In the genomic region with DNA sequence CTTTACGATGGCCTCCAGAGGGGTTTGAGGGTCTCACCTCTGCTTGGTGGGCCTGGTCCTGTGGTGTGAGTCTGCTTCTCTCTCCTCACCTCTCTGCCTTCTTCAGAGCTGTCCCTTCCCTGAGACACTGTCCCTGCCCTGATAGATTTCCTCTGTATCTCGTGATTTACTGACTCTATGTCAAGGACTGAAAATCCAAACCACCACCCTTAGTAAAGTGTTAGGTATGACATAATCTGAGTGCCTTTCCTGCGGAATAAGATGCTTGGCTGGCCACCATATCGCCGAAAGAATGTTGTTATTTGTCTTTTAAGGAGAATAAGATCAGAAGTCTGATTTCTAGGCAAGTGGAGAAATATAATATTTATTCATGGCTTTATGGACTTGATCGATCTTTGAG, we compare ENCODE assay signal across 24 cellular contexts. TPM values are rescaled to one million over a fixed set of nuclear protein-coding genes. Genes with fewer than 3 reads are reported as not detected.
A peak's percentile ranks its signal among the peaks of the same experiment; 100 is the strongest.
DNase-seq lines count a peak whose midpoint lies in the region; ATAC-seq, FAIRE-seq and TF ChIP-seq lines count a peak whose summit lies in the region.
"Had no signal": no experiment of that assay in that cellular context is flagged by ENCODE, and none has a peak within 500 bp of the region (broad histone marks: within the 10 kb centered on the region; RNA-seq: fewer than 3 reads in every experiment).

No MANE protein-coding gene starts in this region.

- ATAC-seq in HepG2: no peak
- ATAC-seq: GM23338 had no signal

- peaks cover 9 to 81% (median 45%) of the 10 kb centered on the region in 4 donors for H3K4me1 ChIP-seq in liver (ENCODE audit: control insufficient read depth in 4 of 4, insufficient read depth in 4 of 4, low read length in 3 of 4)
- H3K4me1 ChIP-seq in HepG2 (ENCODE audit: insufficient read depth, low read length): peaks cover 57% of the 10 kb centered on the region
- H3K4me1 ChIP-seq in thyroid gland: peaks cover 18 to 29% of the 10 kb centered on the region in 2 donors
- no peaks in the 10 kb centered on the region for H3K4me1 ChIP-seq in tibial artery
- H3K4me1 ChIP-seq: HAP-1 had no signal

- POLR2A ChIA-PET in HepG2 (lab: Yijun Ruan, JAX): interaction anchor here (6.4 kb wide), 1 partner anchor 9 kb away, joined by 65 read pairs; a partner anchor contains a TSS

- H3K4me3 Mint-ChIP-seq in T-helper 2 cell treated with Interferon-gamma antibody and Interleukin-4, amounts not matched to agents 5 μg/mL and 100 μg/mL, for 36 hours: no peak overlapping the region
- H3K4me3 Mint-ChIP-seq in immature natural killer cell: peak overlapping the region in 4 of 5 donors; percentile 1 to 55 (median 11)
- H3K4me3 Mint-ChIP-seq: GM23338 had no signal

- CTCF ChIA-PET in HepG2 (lab: Yijun Ruan, JAX; ENCODE audit: low intra/inter-chr PET ratio, low total read pairs): no interaction called here

- intact Hi-C loops in HepG2 (cut with micrococcal nuclease; ENCODE audit: unreplicated experiment) (no loop called here), thyroid gland (cut with DNase I) (loop anchor here (10.0 kb wide), 1 partner anchor 128 kb away; no protein-coding TSS in a partner anchor), tibial artery (cut with DNase I; ENCODE audit: low total_unique reads) (no loop called here)

- BruUV-seq in HepG2 (replicated peaks; lab: Mats Ljungman, UMichigan): no TSS peak

- in situ Hi-C loops in HepG2 (cut with HindIII; ENCODE audit: extremely low pct_ligation_motif_present, low pct_unique_long_range_greater_than_20kb): no loop called here

- H3K4me2 ChIP-seq in HepG2 (ENCODE audit: low read depth, low read length): no peak overlapping the region
- H3K4me2 ChIP-seq: GM23338 had no signal

- H3K27ac Mint-ChIP-seq in T-helper 2 cell treated with Interferon-gamma antibody and Interleukin-4, amounts not matched to agents 5 μg/mL and 100 μg/mL, for 36 hours: peak overlapping the region; percentile 9
- H3K27ac Mint-ChIP-seq in immature natural killer cell: peak overlapping the region; percentile 12 to 88 (median 66)
- H3K27ac Mint-ChIP-seq: GM23338 had no signal

- no peaks in the 10 kb centered on the region for H3K9me3 Mint-ChIP-seq in T-helper 2 cell treated with Interferon-gamma antibody and Interleukin-4, amounts not matched to agents 5 μg/mL and 100 μg/mL, for 36 hours
- H3K9me3 Mint-ChIP-seq in immature natural killer cell: no peaks in the 10 kb centered on the region
- H3K9me3 Mint-ChIP-seq: GM23338 had no signal

- no peak overlapping the region for H2AFZ ChIP-seq in HepG2 (ENCODE audit: low read length)
- H2AFZ ChIP-seq: GM23338 had no signal

- H3K4me3 ChIP-seq in liver (ENCODE audit: low read depth in 1 of 3, low read length in 3 of 3) (no peak overlapping the region), HepG2 (replicated peaks in 1 of 3; ENCODE audit: insufficient read depth in 1 of 3, low read depth in 2 of 3, low read length in 3 of 3) (no peak overlapping the region), thyroid gland (replicated peaks in 1 of 3) (no peak overlapping the region), tibial artery (no peak overlapping the region)
- H3K4me3 ChIP-seq: BLaER1, GM23338, HAP-1 had no signal

- 91% methylated on average over 6 of the region's 6 CpGs for WGBS in liver
- 96% methylated on average over 6 of the region's 6 CpGs for WGBS in HepG2 (ENCODE audit: low lambda C conversion rate)
- WGBS in thyroid gland, 2 donors: 77 to 79% methylated on average over 6 of the region's 6 CpGs

- H3K9ac ChIP-seq in liver (ENCODE audit: low read depth in 1 of 2, low read length in 2 of 2) (no peak overlapping the region), HepG2 (ENCODE audit: insufficient read depth, low read depth, low read length) (no peak overlapping the region)
- H3K9ac ChIP-seq: BLaER1 had no signal

- TF ChIP-seq RAD21 in liver (IDR thresholded peaks at IDR 0.05) (no peak), HepG2 (CRISPR knock-in tag; IDR thresholded peaks at IDR 0.05) (no peak)

- H3K36me3 ChIP-seq in liver (ENCODE audit: control insufficient read depth in 4 of 4, insufficient read depth in 3 of 4, low read depth in 1 of 4, low read length in 3 of 4) (peaks cover 0 to 17% (median 0%) of the 10 kb centered on the region in 4 donors), HepG2 (replicated peaks in 1 of 2; ENCODE audit: control insufficient read depth in 1 of 2, insufficient read depth in 2 of 2, low read length in 2 of 2) (peaks cover 25 to 59% of the 10 kb centered on the region in 2 experiments), thyroid gland (peaks cover 0 to 16% of the 10 kb centered on the region in 2 donors), tibial artery (peaks cover 0 to 61% (median 14%) of the 10 kb centered on the region in 3 donors)

- FAIRE-seq in HepG2 (lab: Jason Lieb, UNC): no peak
- FAIRE-seq: G401.6, GM18507, RCC 7860 had no signal

- no peaks in the 10 kb centered on the region for H3K27me3 Mint-ChIP-seq in T-helper 2 cell treated with Interferon-gamma antibody and Interleukin-4, amounts not matched to agents 5 μg/mL and 100 μg/mL, for 36 hours (ENCODE audit: low read depth)
- no peaks in the 10 kb centered on the region for H3K27me3 Mint-ChIP-seq in immature natural killer cell (ENCODE audit: low read depth in 3 of 3)

- H3K9me3 ChIP-seq in liver (ENCODE audit: control insufficient read depth in 4 of 4, low read length in 3 of 4) (no peaks in the 10 kb centered on the region), HepG2 (ENCODE audit: low read length) (no peaks in the 10 kb centered on the region), thyroid gland (no peaks in the 10 kb centered on the region), tibial artery (no peaks in the 10 kb centered on the region)
- H3K9me3 ChIP-seq: BLaER1, HAP-1 had no signal

- no peak for DNase-seq in T-helper 2 cell treated with Interferon-gamma antibody and Interleukin-4, amounts not matched to agents 5 μg/mL and 100 μg/mL, for 36 hours (ENCODE audit: low spot score)
- DNase-seq in T-helper 2 cell (no peak), HepG2 (ENCODE audit: low spot score) (no peak), immature natural killer cell (no peak), thyroid gland (no peak), NCI-H187 (lab: John Stamatoyannopoulos, UW) (no peak), tibial artery (no peak)
- DNase-seq: ACHN, KG1, NCI-H1105, NCI-H146, NCI-H2029 treated with DMSO at 0.1 percent for 48 hours, NCI-H524 treated with DMSO at 0.1 percent for 48 hours, NCI-H82, OCI-M1 had no signal

- H3K4me1 Mint-ChIP-seq in T-helper 2 cell treated with Interferon-gamma antibody and Interleukin-4, amounts not matched to agents 5 μg/mL and 100 μg/mL, for 36 hours (ENCODE audit: low read depth): peaks cover 11% of the 10 kb centered on the region
- H3K4me1 Mint-ChIP-seq in immature natural killer cell: peaks cover 18 to 23% of the 10 kb centered on the region in 2 donors

- peaks cover 26% of the 10 kb centered on the region for H3K79me2 ChIP-seq in HepG2 (ENCODE audit: insufficient read depth, low read length)

- TF ChIP-seq CTCF in liver (IDR thresholded peaks at IDR 0.05; ENCODE audit: low read depth, low read length, missing input control): no peak
- no peak for TF ChIP-seq CTCF in HepG2 (CRISPR knock-in tag; IDR thresholded peaks at IDR 0.05)
- no peak for TF ChIP-seq CTCF in thyroid gland (IDR thresholded peaks at IDR 0.05)
- no peak for TF ChIP-seq CTCF in tibial artery (IDR thresholded peaks at IDR 0.05)

- H3K27me3 ChIP-seq in liver (ENCODE audit: control insufficient read depth in 4 of 4, insufficient read depth in 4 of 4, low read length in 3 of 4) (no peaks in the 10 kb centered on the region), HepG2 (ENCODE audit: control insufficient read depth in 1 of 2, insufficient read depth in 2 of 2, low read length in 2 of 2) (no peaks in the 10 kb centered on the region), thyroid gland (no peaks in the 10 kb centered on the region), tibial artery (no peaks in the 10 kb centered on the region)
- H3K27me3 ChIP-seq: BLaER1 had no signal

- TF ChIP-seq POLR2A in HepG2 (IDR thresholded peaks at IDR 0.05; ENCODE audit: insufficient read depth in 1 of 2, low read depth in 2 of 2, low read length in 2 of 2) (no peak), thyroid gland (IDR thresholded peaks at IDR 0.05) (no peak)

- no peaks in the 10 kb centered on the region for H4K20me1 ChIP-seq in HepG2 (ENCODE audit: insufficient read depth, low read length)

- TF ChIP-seq EP300 in HepG2 (IDR thresholded peaks at IDR 0.05; ENCODE audit: low read depth in 2 of 2, low read length in 2 of 2): no peak
- no peak for TF ChIP-seq EP300 in HepG2 (CRISPR knock-in tag; IDR thresholded peaks at IDR 0.05; ENCODE audit: borderline replicate concordance)

- peaks cover 13% of the 10 kb centered on the region for H3K36me3 Mint-ChIP-seq in T-helper 2 cell treated with Interferon-gamma antibody and Interleukin-4, amounts not matched to agents 5 μg/mL and 100 μg/mL, for 36 hours (ENCODE audit: low read depth)
- H3K36me3 Mint-ChIP-seq in immature natural killer cell: peaks cover 5 to 36% (median 10%) of the 10 kb centered on the region in 3 donors

- H3K27ac ChIP-seq in liver (ENCODE audit: low read depth in 1 of 2, low read length in 2 of 2) (peak overlapping the region; percentile 27 to 83), HepG2 (ENCODE audit: extremely low read length, insufficient read depth, low read length) (no peak overlapping the region), thyroid gland (peak overlapping the region in 2 of 3 donors; percentile 54 to 70), tibial artery (no peak overlapping the region)
- H3K27ac ChIP-seq: 22Rv1, BLaER1, HL-60 had no signal

RNA-seq across cellular contexts. Expression of a gene that starts 7.2 kb away (rescaled TPM):
- total RNA-seq in liver (100 to 1,000 TPM in 1 of 2 donors, 10 to 100 TPM in 1; 29.3 to 106 TPM), HepG2 (2016; rRNA removed; fragmentation: Illumina TruSeq; extraction: Trizol) (39.1 and 47.6 TPM in 2 replicates), thyroid gland (10 to 100 TPM; 12.8 to 19.5 (median 13.6) TPM)
- polyA plus RNA-seq in liver (10 to 100 TPM; 49.7 to 84.1 TPM), HepG2 (2011; rRNA removed) (16.7 and 17.3 TPM in 2 replicates), immature natural killer cell (1 to 10 TPM; 2.1 to 8.3 (median 5.3) TPM)
- total RNA-seq in HepG2 (2016; cell fraction: cytosol; rRNA removed; fragmentation: Illumina TruSeq; extraction: Trizol; ENCODE audit: low read depth): 22.0 and 24.4 TPM in 2 replicates
- total RNA-seq in HepG2 (2016; cell fraction: insoluble cytoplasmic fraction; rRNA removed; fragmentation: Illumina TruSeq; extraction: Trizol): 42.6 and 49.3 TPM in 2 replicates
- 48.8 and 50.6 TPM in 2 replicates for total RNA-seq in HepG2 (2016; cell fraction: membrane; rRNA removed; fragmentation: Illumina TruSeq; extraction: Trizol)
- 23.6 and 26.4 TPM in 2 replicates for total RNA-seq in HepG2 (2016; cell fraction: nucleus; rRNA removed; fragmentation: Illumina TruSeq; extraction: Trizol)
- 18.4 TPM in 2 replicates for polyA plus RNA-seq in HepG2 (2011; cell fraction: cytosol; rRNA removed)
- polyA plus RNA-seq in HepG2 (2011; cell fraction: nucleus; rRNA removed): 13.4 and 16.0 TPM in 2 replicates
- 15.2 and 20.8 TPM in 2 replicates for polyA plus RNA-seq in HepG2 (2012)
- polyA plus RNA-seq in HepG2 (2016; cell fraction: cytosol; fragmentation: Illumina TruSeq; extraction: Trizol; ENCODE audit: low read depth): 16.9 and 21.3 TPM in 2 replicates
- polyA plus RNA-seq in HepG2 (2016; cell fraction: insoluble cytoplasmic fraction; fragmentation: Illumina TruSeq; extraction: Trizol; ENCODE audit: low read depth): 29.3 and 33.6 TPM in 2 replicates
- 26.5 and 28.3 TPM in 2 replicates for polyA plus RNA-seq in HepG2 (2016; cell fraction: membrane; fragmentation: Illumina TruSeq; extraction: Trizol; ENCODE audit: low read depth)
- 21.7 and 25.2 TPM in 2 replicates for polyA plus RNA-seq in HepG2 (2016; cell fraction: nucleus; fragmentation: Illumina TruSeq; extraction: Trizol; ENCODE audit: insufficient read depth, low read depth)
- 51.4 and 76.4 TPM in 2 replicates for polyA minus RNA-seq in HepG2 (2011; rRNA and poly(A)+ RNA removed; ENCODE audit: low replicate concordance)
- polyA minus RNA-seq in HepG2 (2011; cell fraction: cytosol; rRNA and poly(A)+ RNA removed): 18.8 and 20.9 TPM in 2 replicates
- 15.6 and 18.8 TPM in 2 replicates for polyA minus RNA-seq in HepG2 (2011; cell fraction: nucleus; rRNA and poly(A)+ RNA removed)

RNA-seq across cellular contexts. Expression of a gene that starts 25.7 kb away (rescaled TPM):
- total RNA-seq in liver (10 to 100 TPM; 13.4 to 15.8 TPM), HepG2 (2016; rRNA removed; fragmentation: Illumina TruSeq; extraction: Trizol) (34.1 and 43.5 TPM in 2 replicates), thyroid gland (10 to 100 TPM; 26.9 to 34.9 (median 32.3) TPM)
- polyA plus RNA-seq in liver (10 to 100 TPM; 16.2 to 17.6 TPM), HepG2 (2011; rRNA removed) (20.4 and 23.7 TPM in 2 replicates), immature natural killer cell (10 to 100 TPM; 30.9 to 38.0 (median 33.4) TPM)
- total RNA-seq in HepG2 (2016; cell fraction: cytosol; rRNA removed; fragmentation: Illumina TruSeq; extraction: Trizol; ENCODE audit: low read depth): 16.8 and 19.4 TPM in 2 replicates
- total RNA-seq in HepG2 (2016; cell fraction: insoluble cytoplasmic fraction; rRNA removed; fragmentation: Illumina TruSeq; extraction: Trizol): 33.0 and 40.4 TPM in 2 replicates
- total RNA-seq in HepG2 (2016; cell fraction: membrane; rRNA removed; fragmentation: Illumina TruSeq; extraction: Trizol): 18.7 and 19.6 TPM in 2 replicates
- total RNA-seq in HepG2 (2016; cell fraction: nucleus; rRNA removed; fragmentation: Illumina TruSeq; extraction: Trizol): 23.7 and 27.9 TPM in 2 replicates
- 11.8 and 14.3 TPM in 2 replicates for polyA plus RNA-seq in HepG2 (2011; cell fraction: cytosol; rRNA removed)
- 13.6 and 19.3 TPM in 2 replicates for polyA plus RNA-seq in HepG2 (2011; cell fraction: nucleus; rRNA removed)
- polyA plus RNA-seq in HepG2 (2012): 20.1 and 23.9 TPM in 2 replicates
- 15.7 and 16.2 TPM in 2 replicates for polyA plus RNA-seq in HepG2 (2016; cell fraction: cytosol; fragmentation: Illumina TruSeq; extraction: Trizol; ENCODE audit: low read depth)
- 41.7 and 42.1 TPM in 2 replicates for polyA plus RNA-seq in HepG2 (2016; cell fraction: insoluble cytoplasmic fraction; fragmentation: Illumina TruSeq; extraction: Trizol; ENCODE audit: low read depth)
- 14.6 and 14.8 TPM in 2 replicates for polyA plus RNA-seq in HepG2 (2016; cell fraction: membrane; fragmentation: Illumina TruSeq; extraction: Trizol; ENCODE audit: low read depth)
- polyA plus RNA-seq in HepG2 (2016; cell fraction: nucleus; fragmentation: Illumina TruSeq; extraction: Trizol; ENCODE audit: insufficient read depth, low read depth): 33.3 and 34.6 TPM in 2 replicates
- polyA minus RNA-seq in HepG2 (2011; rRNA and poly(A)+ RNA removed; ENCODE audit: low replicate concordance): 4.6 and 5.6 TPM in 2 replicates
- 6.1 and 9.2 TPM in 2 replicates for polyA minus RNA-seq in HepG2 (2011; cell fraction: cytosol; rRNA and poly(A)+ RNA removed)
- polyA minus RNA-seq in HepG2 (2011; cell fraction: nucleus; rRNA and poly(A)+ RNA removed): 23.2 and 39.9 TPM in 2 replicates

Comparison
In these comparisons a context has a peak if more than half of its experiments do, and no peak if none do; other contexts are left out.
1. H3K27ac ChIP-seq: peak in liver (2 of 2) and thyroid gland (2 of 3); none in HepG2 (single experiment) and tibial artery (0 of 2).